8 cellular contexts compared by ENCODE assay signal in the genomic region with DNA sequence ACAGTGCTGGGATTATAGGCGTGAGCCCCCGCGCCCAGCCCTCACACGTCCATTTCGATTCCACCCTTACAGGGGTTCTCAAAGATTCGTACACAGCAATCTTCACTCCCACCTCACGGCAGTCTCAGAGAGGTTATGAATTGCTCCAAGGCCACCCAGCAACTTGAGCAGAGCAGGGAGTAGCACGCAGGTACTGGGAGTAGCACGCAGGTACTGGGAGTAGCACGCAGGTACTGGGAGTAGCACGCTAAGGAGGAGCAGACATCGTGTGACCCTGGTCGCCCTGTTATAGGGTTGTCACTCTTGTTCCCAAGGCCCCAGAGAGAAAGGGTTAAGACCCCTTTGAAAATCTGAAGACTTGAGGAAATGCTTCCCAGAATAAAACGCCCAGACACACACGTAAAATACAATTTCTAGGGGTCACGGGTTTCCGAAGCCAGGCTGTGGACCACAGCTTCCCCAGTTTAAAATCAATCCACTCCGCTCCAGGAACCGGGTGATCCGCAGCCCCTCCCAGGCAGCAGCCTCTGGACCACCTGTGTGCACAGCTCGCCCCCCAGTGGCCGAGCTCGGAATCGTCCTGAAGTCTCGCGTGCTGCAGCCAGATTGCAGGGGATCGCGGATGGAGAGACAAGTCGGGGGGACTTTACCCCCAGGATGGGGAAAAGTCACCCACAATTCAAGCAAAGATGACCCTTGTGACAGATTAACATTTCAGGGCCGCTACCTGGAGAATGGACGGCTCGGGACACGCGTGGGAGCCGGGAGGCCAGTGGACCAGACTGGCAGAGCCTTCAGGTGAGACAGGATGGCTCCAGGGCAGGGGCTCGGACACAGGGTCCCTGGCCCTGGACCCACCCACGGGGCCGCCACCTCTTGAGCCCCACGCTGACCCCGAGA.
DNase-seq lines count a peak whose midpoint lies in the region; ATAC-seq lines count a peak whose summit lies in the region.

No MANE protein-coding gene starts in this region.

- H3K9me3 ChIP-seq in CD4-positive, alpha-beta memory T cell (ENCODE audit: control insufficient read depth in 1 of 2, low read length in 2 of 2), result no peaks in the 10 kb centered on the region

- peaks cover 4 to 12% of the 10 kb centered on the region in 2 donors for H3K27me3 Mint-ChIP-seq in CD4-positive, alpha-beta memory T cell

- no peaks in the 10 kb centered on the region for H3K36me3 ChIP-seq in CD4-positive, alpha-beta memory T cell (ENCODE audit: insufficient read depth, low read length)

- intact Hi-C loops in CD4-positive, alpha-beta memory T cell (cut with micrococcal nuclease), result loop anchor here (1.0 kb wide), 1 partner anchor 735 kb away; no protein-coding TSS in a partner anchor

- peaks cover 24% of the 10 kb centered on the region for H3K4me1 ChIP-seq in CD4-positive, alpha-beta memory T cell (ENCODE audit: insufficient read depth, low read length)

- peaks cover 23 to 32% (median 27%) of the 10 kb centered on the region in 4 donors for H3K4me1 Mint-ChIP-seq in CD4-positive, alpha-beta memory T cell

- H3K27me3 ChIP-seq in CD4-positive, alpha-beta memory T cell (ENCODE audit: insufficient read depth, low read length), result no peaks in the 10 kb centered on the region

- DNase-seq in CD4-positive, alpha-beta memory T cell, result peak; percentile 64 to 74 (median 68)
- DNase-seq in HT1080 (ENCODE audit: low read depth) (peak; percentile 56), NOMO-1 treated with dmso at 0.1 percent for 144 hours (lab: John Stamatoyannopoulos, UW; ENCODE audit: unreplicated experiment) (peak; percentile 68), epidermal melanocyte (ENCODE audit: insufficient read length, low spot score) (peak; percentile 71), myocyte (ENCODE audit: low read depth) (peak; percentile 77)
- DNase-seq in activated CD8-positive, alpha-beta memory T cell treated with anti-CD3 and anti-CD28 coated beads, Interleukin-2, amount 50 U/mL, for 24 hours (ENCODE audit: extremely low read depth), result peak; percentile 49
- DNase-seq in stimulated activated CD8-positive, alpha-beta memory T cell treated with anti-CD3 and anti-CD28 coated beads, Interleukin-7, amount 100 ng/mL, for 24 hours (ENCODE audit: low read depth), result peak; percentile 81

- no peak for ATAC-seq in GM19324 (IDR thresholded peaks at IDR 0.05; ENCODE audit: low FRiP score, unreplicated experiment)

- H3K4me3 Mint-ChIP-seq in CD4-positive, alpha-beta memory T cell, result peak overlapping the region in 4 of 8 donors; percentile 39 to 70 (median 56)

- POLR2A ChIA-PET in CD4-positive, alpha-beta memory T cell (lab: Charles Lee; ENCODE audit: partially characterized antibody), result interaction anchor here (1.1 kb wide), 1 partner anchor 736 kb away, joined by 3 read pairs; no protein-coding TSS in a partner anchor

- no peaks in the 10 kb centered on the region for H3K9me3 Mint-ChIP-seq in CD4-positive, alpha-beta memory T cell

- CTCF ChIA-PET in CD4-positive, alpha-beta memory T cell (lab: Charles Lee; ENCODE audit: partially characterized antibody), result interaction anchor here (0.5 to 8.5 kb wide), 23 partner anchors 10 to 776 kb away, joined by 3 to 119 read pairs (median 3); no protein-coding TSS in a partner anchor

- no peaks in the 10 kb centered on the region for H3K36me3 Mint-ChIP-seq in CD4-positive, alpha-beta memory T cell

- H3K27ac ChIP-seq in CD4-positive, alpha-beta memory T cell (ENCODE audit: low read depth, low read length), result no peak overlapping the region

- no peak overlapping the region for H3K4me3 ChIP-seq in CD4-positive, alpha-beta memory T cell (ENCODE audit: low read length in 2 of 2)

- H3K27ac Mint-ChIP-seq in CD4-positive, alpha-beta memory T cell, result peak overlapping the region in 1 of 7 donors; percentile 76
